Comparison of ENCODE assay signal across 20 cellular contexts in genomic region chr1:3257788-3258187, GRCh38.
"Had no signal": no experiment of that assay in that cellular context is flagged by ENCODE, and none has a peak within 500 bp of the region (broad histone marks: within the 10 kb centered on the region; RNA-seq: fewer than 3 reads in every experiment).

No MANE protein-coding gene starts in this region.

- H3K27me3 Mint-ChIP-seq: activated CD4-positive, alpha-beta T cell treated with anti-CD3 and anti-CD28 coated beads for 36 hours; activated CD8-positive, alpha-beta T cell treated with anti-CD3 and anti-CD28 coated beads for 36 hours had no signal

- H3K27ac Mint-ChIP-seq: activated CD4-positive, alpha-beta T cell treated with anti-CD3 and anti-CD28 coated beads for 36 hours; activated CD8-positive, alpha-beta T cell treated with anti-CD3 and anti-CD28 coated beads for 36 hours; activated naive CD8-positive, alpha-beta T cell treated with anti-CD3 and anti-CD28 coated beads, Interleukin-2, amount 10 ng/mL, durations not matched to agents 7 days and 5 days had no signal

- H3K4me1 Mint-ChIP-seq: activated CD4-positive, alpha-beta T cell treated with anti-CD3 and anti-CD28 coated beads for 36 hours; activated naive CD8-positive, alpha-beta T cell treated with anti-CD3 and anti-CD28 coated beads, Interleukin-2, amount 10 ng/mL, durations not matched to agents 7 days and 5 days had no signal

- H3K4me3 ChIP-seq: adrenal gland had no signal

- H3K36me3 ChIP-seq: adrenal gland had no signal

- H3K36me3 Mint-ChIP-seq: activated naive CD8-positive, alpha-beta T cell treated with anti-CD3 and anti-CD28 coated beads, Interleukin-2, amount 10 ng/mL, durations not matched to agents 7 days and 5 days had no signal

- H3K4me3 Mint-ChIP-seq: activated CD4-positive, alpha-beta T cell treated with anti-CD3 and anti-CD28 coated beads for 36 hours; activated CD8-positive, alpha-beta T cell treated with anti-CD3 and anti-CD28 coated beads for 36 hours; activated naive CD8-positive, alpha-beta T cell treated with anti-CD3 and anti-CD28 coated beads, Interleukin-2, amount 10 ng/mL, durations not matched to agents 7 days and 5 days had no signal

- H3K27me3 ChIP-seq: adrenal gland had no signal

- DNase-seq: activated CD4-positive, alpha-beta T cell treated with anti-CD3 and anti-CD28 coated beads for 36 hours; activated CD4-positive, alpha-beta T cell treated with anti-CD3 and anti-CD28 coated beads, Interleukin-2, amount 50 U/mL, for 1 hour; activated CD8-positive, alpha-beta memory T cell treated with anti-CD3 and anti-CD28 coated beads, Interleukin-2, amount 50 U/mL, for 48 hours; activated CD8-positive, alpha-beta T cell treated with anti-CD3 and anti-CD28 coated beads for 36 hours; activated naive CD4-positive, alpha-beta T cell treated with anti-CD3 and anti-CD28 coated beads, Interleukin-2, amount 50 U/mL, for 16 hours; activated naive CD8-positive, alpha-beta T cell treated with anti-CD3 and anti-CD28 coated beads, Interleukin-2, amount 10 ng/mL, durations not matched to agents 7 days and 5 days; activated T-cell treated with anti-CD3 and anti-CD28 coated beads, Interleukin-2, amount 50 U/mL, for 1 hour; adrenal gland; anterior cingulate cortex; Karpas-422; MM.1S; NCI-H1105; NCI-H1436 treated with DMSO at 0.1 percent for 48 hours; NCI-H187 treated with DMSO at 0.1 percent for 48 hours; NCI-H2081 treated with DMSO at 0.1 percent for 48 hours; NCI-H446; NCI-H524; PC-3; SIG-M5; T-helper 1 cell had no signal

- H3K27ac ChIP-seq: adrenal gland had no signal

- H3K9me3 ChIP-seq: adrenal gland had no signal

- H3K4me1 ChIP-seq: adrenal gland had no signal
